Comparison of ENCODE assay signal across 8 cellular contexts in the genomic region with DNA sequence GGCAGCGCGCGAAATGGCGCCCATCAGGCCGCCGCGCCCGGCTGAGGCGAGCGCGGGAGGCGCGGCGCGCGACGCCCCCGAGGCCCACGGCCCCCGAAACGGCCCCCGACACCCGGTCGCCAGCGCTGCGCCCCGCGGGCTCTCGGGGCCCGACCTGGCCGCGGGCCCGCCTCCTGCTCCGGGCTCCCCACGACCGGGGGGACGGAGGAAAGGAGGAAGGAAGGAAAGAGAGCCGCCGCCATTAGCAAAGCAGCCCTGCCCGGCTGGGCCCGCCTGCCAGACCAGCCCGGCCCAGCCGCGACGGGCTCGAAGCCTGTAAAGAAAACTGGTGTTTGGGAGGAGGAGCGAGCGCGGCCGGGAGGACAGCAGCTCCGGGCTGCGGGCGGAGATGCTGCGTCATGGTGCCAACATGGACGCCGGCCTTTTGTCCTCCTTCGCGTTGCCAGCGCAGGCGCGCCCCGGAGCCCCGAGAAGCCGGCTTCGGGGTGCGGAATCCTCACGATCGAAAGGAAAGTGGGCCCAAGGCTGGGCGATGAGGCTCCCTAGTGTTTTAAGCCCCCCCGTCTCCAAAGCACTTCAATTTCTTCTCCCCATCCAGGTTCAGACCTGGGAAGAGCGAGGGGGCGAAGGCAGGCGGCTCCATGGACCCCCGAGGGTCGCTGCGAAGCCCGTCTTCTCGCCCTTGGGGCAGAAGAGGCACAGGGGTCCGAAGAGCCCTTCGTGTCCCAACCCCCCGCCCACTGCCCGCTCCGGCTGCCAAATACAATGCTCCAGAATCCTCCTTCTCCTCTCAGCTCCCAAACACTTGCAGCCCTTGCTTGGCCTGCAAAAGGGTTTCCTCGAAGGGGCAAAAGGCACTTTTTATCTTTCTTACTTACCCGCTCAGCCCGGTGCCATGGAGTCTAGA. TPM values are rescaled to one million over a fixed set of nuclear protein-coding genes. Genes with fewer than 3 reads are reported as not detected.
A peak's percentile ranks its signal among the peaks of the same experiment; 100 is the strongest.
DNase-seq lines count a peak whose midpoint lies in the region; ATAC-seq and TF ChIP-seq lines count a peak whose summit lies in the region.

No MANE protein-coding gene starts in this region.

- peaks cover 23% of the 10 kb centered on the region for H3K36me3 Mint-ChIP-seq in activated naive CD8-positive, alpha-beta T cell treated with anti-CD3 and anti-CD28 coated beads for 36 hours
- H3K36me3 Mint-ChIP-seq in glutamatergic neuron (ENCODE audit: unreplicated experiment): peaks cover 9% of the 10 kb centered on the region

- H3K4me1 Mint-ChIP-seq in activated naive CD8-positive, alpha-beta T cell treated with anti-CD3 and anti-CD28 coated beads for 36 hours: peaks cover 30% of the 10 kb centered on the region
- H3K4me1 Mint-ChIP-seq in glutamatergic neuron (ENCODE audit: low read depth, unreplicated experiment): peaks cover 15% of the 10 kb centered on the region

- peak overlapping the region; percentile 87 for H3K4me3 Mint-ChIP-seq in activated naive CD8-positive, alpha-beta T cell treated with anti-CD3 and anti-CD28 coated beads for 36 hours
- H3K4me3 Mint-ChIP-seq in glutamatergic neuron (ENCODE audit: unreplicated experiment): peak overlapping the region; percentile 98

- peak; percentile 47 for TF ChIP-seq POLR2A in Raji (IDR thresholded peaks at IDR 0.05; ENCODE audit: insufficient read depth, low read depth, low read length)

- ATAC-seq in HG03432 (IDR thresholded peaks at IDR 0.05; ENCODE audit: unreplicated experiment): peak; percentile 1
- ATAC-seq in GM21447 (IDR thresholded peaks at IDR 0.05; ENCODE audit: unreplicated experiment): no peak

- peak overlapping the region; percentile 100 for H3K27ac ChIP-seq in neutrophil

- no peaks in the 10 kb centered on the region for H3K9me3 ChIP-seq in neutrophil

- H3K27me3 ChIP-seq in neutrophil: no peaks in the 10 kb centered on the region

- H3K27me3 Mint-ChIP-seq in activated naive CD8-positive, alpha-beta T cell treated with anti-CD3 and anti-CD28 coated beads for 36 hours: no peaks in the 10 kb centered on the region
- peaks cover 46% of the 10 kb centered on the region for H3K27me3 Mint-ChIP-seq in glutamatergic neuron (ENCODE audit: unreplicated experiment)

- H3K9me3 Mint-ChIP-seq in activated naive CD8-positive, alpha-beta T cell treated with anti-CD3 and anti-CD28 coated beads for 36 hours: no peaks in the 10 kb centered on the region
- H3K9me3 Mint-ChIP-seq in glutamatergic neuron (ENCODE audit: unreplicated experiment): peaks cover 48% of the 10 kb centered on the region

- peaks cover 45 to 51% of the 10 kb centered on the region in 2 experiments for H3K4me1 ChIP-seq in neutrophil (ENCODE audit: control insufficient read depth in 1 of 2, insufficient read depth in 1 of 2, low read depth in 1 of 2, low read length in 1 of 2)

- peaks cover 26% of the 10 kb centered on the region for H3K36me3 ChIP-seq in neutrophil

- in situ Hi-C loops in Caki2 (cut with HindIII; ENCODE audit: low pct_unique_long_range_greater_than_20kb, low sequenced_read_pairs): no loop called here

- DNase-seq in Caki2 (ENCODE audit: low read depth) (peak; percentile 74), glutamatergic neuron (peak; percentile 70), NCI-H1930 (lab: John Stamatoyannopoulos, UW) (no peak)
- DNase-seq in activated naive CD8-positive, alpha-beta T cell treated with anti-CD3 and anti-CD28 coated beads for 36 hours: peak; percentile 75

- peak overlapping the region; percentile 84 to 95 for H3K4me3 ChIP-seq in neutrophil (ENCODE audit: low read depth in 1 of 2, low read length in 1 of 2)

- no peak for TF ChIP-seq CTCF in glutamatergic neuron (IDR thresholded peaks at IDR 0.05; ENCODE audit: partially characterized antibody, unreplicated experiment)
- TF ChIP-seq CTCF in neutrophil (IDR thresholded peaks at IDR 0.05): no peak

- H3K27ac Mint-ChIP-seq in activated naive CD8-positive, alpha-beta T cell treated with anti-CD3 and anti-CD28 coated beads for 36 hours: peak overlapping the region; percentile 95
- peak overlapping the region; percentile 99 for H3K27ac Mint-ChIP-seq in glutamatergic neuron (ENCODE audit: unreplicated experiment)

RNA-seq across cellular contexts. Expression of gene SETD1B, which starts 2.9 kb away (rescaled TPM):
- 0.61 and 3.4 TPM in 2 replicates for total RNA-seq in Caki2 (2014; rRNA removed; shearing (Covaris generic); ENCODE audit: low replicate concordance)
- total RNA-seq in activated naive CD8-positive, alpha-beta T cell treated with anti-CD3 and anti-CD28 coated beads for 36 hours: 10 to 100 TPM; 15.0 to 15.6 TPM
- total RNA-seq in glutamatergic neuron (ENCODE audit: unreplicated experiment): 35.0 TPM

RNA-seq across cellular contexts. Expression of gene RHOF, which starts 7.5 kb away (rescaled TPM):
- 54.8 and 81.4 TPM in 2 replicates for total RNA-seq in Caki2 (2014; rRNA removed; shearing (Covaris generic); ENCODE audit: low replicate concordance)
- 10 to 100 TPM; 78.6 to 85.5 TPM for total RNA-seq in activated naive CD8-positive, alpha-beta T cell treated with anti-CD3 and anti-CD28 coated beads for 36 hours
- total RNA-seq in glutamatergic neuron (ENCODE audit: unreplicated experiment): 31.1 TPM

RNA-seq across cellular contexts. Expression of gene HPD, which starts 57.7 kb away (rescaled TPM):
- 12.7 and 13.4 TPM in 2 replicates for total RNA-seq in Caki2 (2014; rRNA removed; shearing (Covaris generic); ENCODE audit: low replicate concordance)
- total RNA-seq in activated naive CD8-positive, alpha-beta T cell treated with anti-CD3 and anti-CD28 coated beads for 36 hours: not detected
- not detected for total RNA-seq in glutamatergic neuron (ENCODE audit: unreplicated experiment)

Comparison
In these comparisons a context has a peak if more than half of its experiments do, and no peak if none do; other contexts are left out.
1. DNase-seq: peak in Caki2 (single experiment), activated naive CD8-positive, alpha-beta T cell treated with anti-CD3 and anti-CD28 coated beads for 36 hours (single experiment) and glutamatergic neuron (single experiment); none in NCI-H1930 (0 of 2).
2. RNA of gene HPD, which starts 57.7 kb away (total RNA-seq): 12.7 to 13.4 TPM in Caki2; not detected in activated naive CD8-positive, alpha-beta T cell treated with anti-CD3 and anti-CD28 coated beads for 36 hours and not detected in glutamatergic neuron (single experiment); every median in the first group is over 10 times any median in the second.